ENCODE assay signal across 1 cellular context in the genomic region with DNA sequence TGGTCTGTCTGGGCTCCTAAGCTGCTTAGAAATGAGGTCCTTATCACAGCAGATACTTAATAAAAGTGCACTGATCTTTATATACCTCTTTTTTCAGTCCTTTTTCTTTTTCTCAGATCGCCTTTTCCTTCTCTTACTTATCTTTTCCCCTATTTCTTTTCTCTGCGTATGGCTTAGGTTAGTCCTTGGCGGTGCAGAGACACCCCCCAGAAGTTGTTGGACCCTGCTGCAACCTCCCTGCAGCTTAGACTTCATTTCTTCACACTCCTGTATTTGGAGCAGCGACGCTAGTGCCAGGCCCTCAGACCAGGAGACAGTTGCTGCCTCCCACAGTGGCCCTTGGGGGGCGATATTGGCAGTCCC.
TF ChIP-seq lines count a peak whose summit lies in the region.

No MANE protein-coding gene starts in this region.

TF ChIP-seq in K562, 482 proteins besides CTCF, POLR2A, EP300 and RAD21 (continued from another document):
- TF ChIP-seq, protein P1, sequence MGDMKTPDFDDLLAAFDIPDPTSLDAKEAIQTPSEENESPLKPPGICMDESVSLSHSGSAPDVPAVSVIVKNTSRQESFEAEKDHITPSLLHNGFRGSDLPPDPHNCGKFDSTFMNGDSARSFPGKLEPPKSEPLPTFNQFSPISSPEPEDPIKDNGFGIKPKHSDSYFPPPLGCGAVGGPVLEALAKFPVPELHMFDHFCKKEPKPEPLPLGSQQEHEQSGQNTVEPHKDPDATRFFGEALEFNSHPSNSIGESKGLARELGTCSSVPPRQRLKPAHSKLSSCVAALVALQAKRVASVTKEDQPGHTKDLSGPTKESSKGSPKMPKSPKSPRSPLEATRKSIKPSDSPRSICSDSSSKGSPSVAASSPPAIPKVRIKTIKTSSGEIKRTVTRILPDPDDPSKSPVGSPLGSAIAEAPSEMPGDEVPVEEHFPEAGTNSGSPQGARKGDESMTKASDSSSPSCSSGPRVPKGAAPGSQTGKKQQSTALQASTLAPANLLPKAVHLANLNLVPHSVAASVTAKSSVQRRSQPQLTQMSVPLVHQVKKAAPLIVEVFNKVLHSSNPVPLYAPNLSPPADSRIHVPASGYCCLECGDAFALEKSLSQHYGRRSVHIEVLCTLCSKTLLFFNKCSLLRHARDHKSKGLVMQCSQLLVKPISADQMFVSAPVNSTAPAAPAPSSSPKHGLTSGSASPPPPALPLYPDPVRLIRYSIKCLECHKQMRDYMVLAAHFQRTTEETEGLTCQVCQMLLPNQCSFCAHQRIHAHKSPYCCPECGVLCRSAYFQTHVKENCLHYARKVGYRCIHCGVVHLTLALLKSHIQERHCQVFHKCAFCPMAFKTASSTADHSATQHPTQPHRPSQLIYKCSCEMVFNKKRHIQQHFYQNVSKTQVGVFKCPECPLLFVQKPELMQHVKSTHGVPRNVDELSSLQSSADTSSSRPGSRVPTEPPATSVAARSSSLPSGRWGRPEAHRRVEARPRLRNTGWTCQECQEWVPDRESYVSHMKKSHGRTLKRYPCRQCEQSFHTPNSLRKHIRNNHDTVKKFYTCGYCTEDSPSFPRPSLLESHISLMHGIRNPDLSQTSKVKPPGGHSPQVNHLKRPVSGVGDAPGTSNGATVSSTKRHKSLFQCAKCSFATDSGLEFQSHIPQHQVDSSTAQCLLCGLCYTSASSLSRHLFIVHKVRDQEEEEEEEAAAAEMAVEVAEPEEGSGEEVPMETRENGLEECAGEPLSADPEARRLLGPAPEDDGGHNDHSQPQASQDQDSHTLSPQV (IDR thresholded peaks at IDR 0.05) = 0 out of 2 replicates have a peak, but pooled peaks have one; percentile 32
- TF ChIP-seq GABPB2 (CRISPR knock-in tag; conservative IDR thresholded peaks at IDR 0.05) (no peak), FOXM1 (IDR thresholded peaks at IDR 0.05; ENCODE audit: low read depth) (no peak), FOXM1 (CRISPR knock-in tag; IDR thresholded peaks at IDR 0.05; ENCODE audit: low read depth) (no peak), PHF8 (IDR thresholded peaks at IDR 0.05; ENCODE audit: borderline replicate concordance, low read length) (no peak), IRF2 (CRISPR knock-in tag; IDR thresholded peaks at IDR 0.05) (no peak), BDP1 (IDR thresholded peaks at IDR 0.05; ENCODE audit: insufficient read depth, insufficient read length) (no peak), SUPT5H (IDR thresholded peaks at IDR 0.05) (no peak), TCFL5 (CRISPR knock-in tag; conservative IDR thresholded peaks at IDR 0.05) (no peak), ZNF696 (CRISPR knock-in tag; conservative IDR thresholded peaks at IDR 0.05) (no peak), FOXA3 (CRISPR knock-in tag; conservative IDR thresholded peaks at IDR 0.05 in 1 of 2, IDR thresholded peaks at IDR 0.05 in 1 of 2) (no peak), ILK (tag; IDR thresholded peaks at IDR 0.05; ENCODE audit: borderline replicate concordance, low read depth) (no peak), ZNF583 (CRISPR knock-in tag; IDR thresholded peaks at IDR 0.05) (no peak), ZKSCAN3 (CRISPR knock-in tag; IDR thresholded peaks at IDR 0.05) (0 out of 2 replicates have a peak, but pooled peaks have one; percentile 24), CBX2 (IDR thresholded peaks at IDR 0.05; ENCODE audit: insufficient read depth, low read length, poor library complexity, severe bottlenecking) (no peak), BRD9 (IDR thresholded peaks at IDR 0.05; ENCODE audit: low read depth, partially characterized antibody) (peak; percentile 63), ZFX (CRISPR knock-in tag; IDR thresholded peaks at IDR 0.05) (peak; percentile 26; the same call in 1 of the 2 replicates), NFATC3 (IDR thresholded peaks at IDR 0.05) (no peak)
- TF ChIP-seq, protein P2, sequence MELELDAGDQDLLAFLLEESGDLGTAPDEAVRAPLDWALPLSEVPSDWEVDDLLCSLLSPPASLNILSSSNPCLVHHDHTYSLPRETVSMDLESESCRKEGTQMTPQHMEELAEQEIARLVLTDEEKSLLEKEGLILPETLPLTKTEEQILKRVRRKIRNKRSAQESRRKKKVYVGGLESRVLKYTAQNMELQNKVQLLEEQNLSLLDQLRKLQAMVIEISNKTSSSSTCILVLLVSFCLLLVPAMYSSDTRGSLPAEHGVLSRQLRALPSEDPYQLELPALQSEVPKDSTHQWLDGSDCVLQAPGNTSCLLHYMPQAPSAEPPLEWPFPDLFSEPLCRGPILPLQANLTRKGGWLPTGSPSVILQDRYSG (tag; conservative IDR thresholded peaks at IDR 0.05; ENCODE audit: low read depth) = peak; percentile 22; the same call in 1 of the 2 replicates
- TF ChIP-seq, protein P3, sequence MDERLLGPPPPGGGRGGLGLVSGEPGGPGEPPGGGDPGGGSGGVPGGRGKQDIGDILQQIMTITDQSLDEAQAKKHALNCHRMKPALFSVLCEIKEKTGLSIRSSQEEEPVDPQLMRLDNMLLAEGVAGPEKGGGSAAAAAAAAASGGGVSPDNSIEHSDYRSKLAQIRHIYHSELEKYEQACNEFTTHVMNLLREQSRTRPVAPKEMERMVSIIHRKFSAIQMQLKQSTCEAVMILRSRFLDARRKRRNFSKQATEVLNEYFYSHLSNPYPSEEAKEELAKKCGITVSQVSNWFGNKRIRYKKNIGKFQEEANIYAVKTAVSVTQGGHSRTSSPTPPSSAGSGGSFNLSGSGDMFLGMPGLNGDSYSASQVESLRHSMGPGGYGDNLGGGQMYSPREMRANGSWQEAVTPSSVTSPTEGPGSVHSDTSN (CRISPR knock-in tag; IDR thresholded peaks at IDR 0.05; ENCODE audit: low read depth) = no peak
- TF ChIP-seq, protein P3 (tag; conservative IDR thresholded peaks at IDR 0.05; ENCODE audit: low read depth) = no peak
- TF ChIP-seq, protein P4, sequence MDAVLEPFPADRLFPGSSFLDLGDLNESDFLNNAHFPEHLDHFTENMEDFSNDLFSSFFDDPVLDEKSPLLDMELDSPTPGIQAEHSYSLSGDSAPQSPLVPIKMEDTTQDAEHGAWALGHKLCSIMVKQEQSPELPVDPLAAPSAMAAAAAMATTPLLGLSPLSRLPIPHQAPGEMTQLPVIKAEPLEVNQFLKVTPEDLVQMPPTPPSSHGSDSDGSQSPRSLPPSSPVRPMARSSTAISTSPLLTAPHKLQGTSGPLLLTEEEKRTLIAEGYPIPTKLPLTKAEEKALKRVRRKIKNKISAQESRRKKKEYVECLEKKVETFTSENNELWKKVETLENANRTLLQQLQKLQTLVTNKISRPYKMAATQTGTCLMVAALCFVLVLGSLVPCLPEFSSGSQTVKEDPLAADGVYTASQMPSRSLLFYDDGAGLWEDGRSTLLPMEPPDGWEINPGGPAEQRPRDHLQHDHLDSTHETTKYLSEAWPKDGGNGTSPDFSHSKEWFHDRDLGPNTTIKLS (IDR thresholded peaks at IDR 0.05; ENCODE audit: borderline replicate concordance, low read depth) = no peak
- TF ChIP-seq, protein P5, sequence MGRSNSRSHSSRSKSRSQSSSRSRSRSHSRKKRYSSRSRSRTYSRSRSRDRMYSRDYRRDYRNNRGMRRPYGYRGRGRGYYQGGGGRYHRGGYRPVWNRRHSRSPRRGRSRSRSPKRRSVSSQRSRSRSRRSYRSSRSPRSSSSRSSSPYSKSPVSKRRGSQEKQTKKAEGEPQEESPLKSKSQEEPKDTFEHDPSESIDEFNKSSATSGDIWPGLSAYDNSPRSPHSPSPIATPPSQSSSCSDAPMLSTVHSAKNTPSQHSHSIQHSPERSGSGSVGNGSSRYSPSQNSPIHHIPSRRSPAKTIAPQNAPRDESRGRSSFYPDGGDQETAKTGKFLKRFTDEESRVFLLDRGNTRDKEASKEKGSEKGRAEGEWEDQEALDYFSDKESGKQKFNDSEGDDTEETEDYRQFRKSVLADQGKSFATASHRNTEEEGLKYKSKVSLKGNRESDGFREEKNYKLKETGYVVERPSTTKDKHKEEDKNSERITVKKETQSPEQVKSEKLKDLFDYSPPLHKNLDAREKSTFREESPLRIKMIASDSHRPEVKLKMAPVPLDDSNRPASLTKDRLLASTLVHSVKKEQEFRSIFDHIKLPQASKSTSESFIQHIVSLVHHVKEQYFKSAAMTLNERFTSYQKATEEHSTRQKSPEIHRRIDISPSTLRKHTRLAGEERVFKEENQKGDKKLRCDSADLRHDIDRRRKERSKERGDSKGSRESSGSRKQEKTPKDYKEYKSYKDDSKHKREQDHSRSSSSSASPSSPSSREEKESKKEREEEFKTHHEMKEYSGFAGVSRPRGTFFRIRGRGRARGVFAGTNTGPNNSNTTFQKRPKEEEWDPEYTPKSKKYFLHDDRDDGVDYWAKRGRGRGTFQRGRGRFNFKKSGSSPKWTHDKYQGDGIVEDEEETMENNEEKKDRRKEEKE (IDR thresholded peaks at IDR 0.05; ENCODE audit: borderline replicate concordance in 1 of 2, control insufficient read depth in 1 of 2, low read depth in 2 of 2, low read length in 1 of 2) = no peak
- TF ChIP-seq, protein P6, sequence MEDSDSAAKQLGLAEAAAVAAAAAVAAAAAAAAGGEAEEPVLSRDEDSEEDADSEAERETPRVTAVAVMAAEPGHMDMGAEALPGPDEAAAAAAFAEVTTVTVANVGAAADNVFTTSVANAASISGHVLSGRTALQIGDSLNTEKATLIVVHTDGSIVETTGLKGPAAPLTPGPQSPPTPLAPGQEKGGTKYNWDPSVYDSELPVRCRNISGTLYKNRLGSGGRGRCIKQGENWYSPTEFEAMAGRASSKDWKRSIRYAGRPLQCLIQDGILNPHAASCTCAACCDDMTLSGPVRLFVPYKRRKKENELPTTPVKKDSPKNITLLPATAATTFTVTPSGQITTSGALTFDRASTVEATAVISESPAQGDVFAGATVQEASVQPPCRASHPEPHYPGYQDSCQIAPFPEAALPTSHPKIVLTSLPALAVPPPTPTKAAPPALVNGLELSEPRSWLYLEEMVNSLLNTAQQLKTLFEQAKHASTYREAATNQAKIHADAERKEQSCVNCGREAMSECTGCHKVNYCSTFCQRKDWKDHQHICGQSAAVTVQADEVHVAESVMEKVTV (CRISPR knock-in tag; IDR thresholded peaks at IDR 0.05) = 0 out of 2 replicates have a peak, but pooled peaks have one; percentile 28
- TF ChIP-seq, protein P7, sequence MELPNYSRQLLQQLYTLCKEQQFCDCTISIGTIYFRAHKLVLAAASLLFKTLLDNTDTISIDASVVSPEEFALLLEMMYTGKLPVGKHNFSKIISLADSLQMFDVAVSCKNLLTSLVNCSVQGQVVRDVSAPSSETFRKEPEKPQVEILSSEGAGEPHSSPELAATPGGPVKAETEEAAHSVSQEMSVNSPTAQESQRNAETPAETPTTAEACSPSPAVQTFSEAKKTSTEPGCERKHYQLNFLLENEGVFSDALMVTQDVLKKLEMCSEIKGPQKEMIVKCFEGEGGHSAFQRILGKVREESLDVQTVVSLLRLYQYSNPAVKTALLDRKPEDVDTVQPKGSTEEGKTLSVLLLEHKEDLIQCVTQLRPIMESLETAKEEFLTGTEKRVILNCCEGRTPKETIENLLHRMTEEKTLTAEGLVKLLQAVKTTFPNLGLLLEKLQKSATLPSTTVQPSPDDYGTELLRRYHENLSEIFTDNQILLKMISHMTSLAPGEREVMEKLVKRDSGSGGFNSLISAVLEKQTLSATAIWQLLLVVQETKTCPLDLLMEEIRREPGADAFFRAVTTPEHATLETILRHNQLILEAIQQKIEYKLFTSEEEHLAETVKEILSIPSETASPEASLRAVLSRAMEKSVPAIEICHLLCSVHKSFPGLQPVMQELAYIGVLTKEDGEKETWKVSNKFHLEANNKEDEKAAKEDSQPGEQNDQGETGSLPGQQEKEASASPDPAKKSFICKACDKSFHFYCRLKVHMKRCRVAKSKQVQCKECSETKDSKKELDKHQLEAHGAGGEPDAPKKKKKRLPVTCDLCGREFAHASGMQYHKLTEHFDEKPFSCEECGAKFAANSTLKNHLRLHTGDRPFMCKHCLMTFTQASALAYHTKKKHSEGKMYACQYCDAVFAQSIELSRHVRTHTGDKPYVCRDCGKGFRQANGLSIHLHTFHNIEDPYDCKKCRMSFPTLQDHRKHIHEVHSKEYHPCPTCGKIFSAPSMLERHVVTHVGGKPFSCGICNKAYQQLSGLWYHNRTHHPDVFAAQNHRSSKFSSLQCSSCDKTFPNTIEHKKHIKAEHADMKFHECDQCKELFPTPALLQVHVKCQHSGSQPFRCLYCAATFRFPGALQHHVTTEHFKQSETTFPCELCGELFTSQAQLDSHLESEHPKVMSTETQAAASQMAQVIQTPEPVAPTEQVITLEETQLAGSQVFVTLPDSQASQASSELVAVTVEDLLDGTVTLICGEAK (IDR thresholded peaks at IDR 0.05) = peak; percentile 27; the same call in 1 of the 2 replicates
- TF ChIP-seq, protein P7 (CRISPR knock-in tag; IDR thresholded peaks at IDR 0.05) = no peak
